ENCODE assay signal across 9 cellular contexts in the genomic region with DNA sequence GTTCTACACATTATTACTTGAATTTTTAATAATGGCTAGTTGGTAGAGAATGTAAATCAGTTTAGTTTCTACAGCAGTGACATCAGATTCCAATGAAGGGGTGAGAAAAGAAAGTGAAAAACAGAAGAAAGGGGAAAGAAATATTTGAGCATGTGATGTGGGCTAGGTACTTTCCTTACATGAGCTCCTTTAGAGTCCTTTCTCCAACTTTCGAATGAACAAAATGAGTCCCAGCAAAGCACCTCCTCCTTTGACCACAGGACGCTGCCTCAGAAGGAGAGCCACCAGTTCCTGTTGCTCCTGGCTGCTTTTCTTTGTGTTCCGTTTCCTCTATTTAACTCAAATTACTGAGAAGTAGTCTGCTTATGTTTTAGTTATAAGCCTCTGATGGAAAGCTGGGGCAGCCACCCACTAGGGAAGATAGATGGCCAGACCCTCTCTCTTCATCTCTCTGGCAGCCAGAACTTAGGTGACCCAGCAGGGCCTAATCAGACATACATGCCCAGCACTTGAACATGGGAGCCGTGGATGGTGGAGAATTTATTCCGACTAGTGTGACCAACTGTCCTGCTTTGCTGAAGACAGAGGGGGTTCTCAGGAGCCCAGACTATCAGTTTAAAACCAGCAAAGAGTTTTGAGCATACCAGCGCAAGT.
A peak's percentile ranks its signal among the peaks of the same experiment; 100 is the strongest.
DNase-seq lines count a peak whose midpoint lies in the region; ATAC-seq, FAIRE-seq and TF ChIP-seq lines count a peak whose summit lies in the region.
"Had no signal": no experiment of that assay in that cellular context is flagged by ENCODE, and none has a peak within 500 bp of the region (broad histone marks: within the 10 kb centered on the region; RNA-seq: fewer than 3 reads in every experiment).

No MANE protein-coding gene starts in this region.

- peak in 1 of 2 donors; percentile 5 for DNase-seq in activated T-cell treated with anti-CD3 and anti-CD28 coated beads, Interleukin-2, amount 50 U/mL, for 72 hours
- DNase-seq in activated T-cell treated with anti-CD3 and anti-CD28 coated beads, Interleukin-2, amount 50 U/mL, for 1 hour, result no peak
- DNase-seq in NOMO-1 treated with dmso at 0.1 percent for 144 hours (lab: John Stamatoyannopoulos, UW; ENCODE audit: unreplicated experiment) (peak; percentile 47), HepG2 (ENCODE audit: low spot score) (no peak)
- DNase-seq in stimulated activated naive B cell treated with anti-CD40 and anti-IgM and Interleukin-4, amounts not matched to agents 10 μg/mL and 1 μg/mL and 100 μg/mL, for 72 hours, result peak; percentile 35
- no peak for DNase-seq in activated CD8-positive, alpha-beta memory T cell treated with anti-CD3 and anti-CD28 coated beads, Interleukin-2, amount 50 U/mL, for 48 hours
- DNase-seq in stimulated activated naive CD4-positive, alpha-beta T cell treated with Interleukin-2 at 50 U/mL for 16 hours (lab: John Stamatoyannopoulos, UW), result no peak

- TF ChIP-seq POLR2A in HepG2 (IDR thresholded peaks at IDR 0.05; ENCODE audit: insufficient read depth in 1 of 2, low read depth in 2 of 2, low read length in 2 of 2), result no peak

- no peaks in the 10 kb centered on the region for H3K27me3 ChIP-seq in HepG2 (ENCODE audit: control insufficient read depth in 1 of 2, insufficient read depth in 2 of 2, low read length in 2 of 2)

- H2AFZ ChIP-seq in HepG2 (ENCODE audit: low read length), result no peak overlapping the region

- H3K4me3 Mint-ChIP-seq in activated T-cell treated with anti-CD3 and anti-CD28 coated beads, Interleukin-2, amount 50 U/mL, for 72 hours, result no peak overlapping the region
- peak overlapping the region; percentile 23 to 26 for H3K4me3 Mint-ChIP-seq in stimulated activated naive B cell treated with anti-CD40 and anti-IgM and Interleukin-4, amounts not matched to agents 10 μg/mL and 1 μg/mL and 100 μg/mL, for 72 hours

- no peak overlapping the region for H3K4me2 ChIP-seq in HepG2 (ENCODE audit: low read depth, low read length)

- no peak for FAIRE-seq in HepG2 (lab: Jason Lieb, UNC)

- H3K27ac ChIP-seq in HepG2 (ENCODE audit: extremely low read length, insufficient read depth, low read length), result no peak overlapping the region

- POLR2A ChIA-PET in HepG2 (lab: Yijun Ruan, JAX), result no interaction called here

- no peaks in the 10 kb centered on the region for H3K9me3 ChIP-seq in HepG2 (ENCODE audit: low read length)

- H3K36me3 ChIP-seq in HepG2 (replicated peaks in 1 of 2; ENCODE audit: control insufficient read depth in 1 of 2, insufficient read depth in 2 of 2, low read length in 2 of 2), result no peaks in the 10 kb centered on the region

- H3K27me3 Mint-ChIP-seq in activated T-cell treated with anti-CD3 and anti-CD28 coated beads, Interleukin-2, amount 50 U/mL, for 72 hours (ENCODE audit: low read depth), result peaks cover 2% of the 10 kb centered on the region
- H3K27me3 Mint-ChIP-seq in stimulated activated naive B cell treated with anti-CD40 and anti-IgM and Interleukin-4, amounts not matched to agents 10 μg/mL and 1 μg/mL and 100 μg/mL, for 72 hours, result peaks cover 4 to 6% of the 10 kb centered on the region in 2 donors

- TF ChIP-seq RAD21 in HepG2 (CRISPR knock-in tag; IDR thresholded peaks at IDR 0.05), result no peak

- no peak overlapping the region for H3K4me3 ChIP-seq in HepG2 (replicated peaks in 1 of 3; ENCODE audit: insufficient read depth in 1 of 3, low read depth in 2 of 3, low read length in 3 of 3)

- CTCF ChIA-PET in HepG2 (lab: Yijun Ruan, JAX; ENCODE audit: low intra/inter-chr PET ratio, low total read pairs), result no interaction called here

- no peaks in the 10 kb centered on the region for H3K9me3 Mint-ChIP-seq in activated T-cell treated with anti-CD3 and anti-CD28 coated beads, Interleukin-2, amount 50 U/mL, for 72 hours
- peaks cover 4 to 8% of the 10 kb centered on the region in 2 donors for H3K9me3 Mint-ChIP-seq in stimulated activated naive B cell treated with anti-CD40 and anti-IgM and Interleukin-4, amounts not matched to agents 10 μg/mL and 1 μg/mL and 100 μg/mL, for 72 hours

- no peaks in the 10 kb centered on the region for H4K20me1 ChIP-seq in HepG2 (ENCODE audit: insufficient read depth, low read length)

- H3K4me1 Mint-ChIP-seq in activated T-cell treated with anti-CD3 and anti-CD28 coated beads, Interleukin-2, amount 50 U/mL, for 72 hours (ENCODE audit: low read depth), result peaks cover 15% of the 10 kb centered on the region
- peaks cover 6 to 14% of the 10 kb centered on the region in 2 donors for H3K4me1 Mint-ChIP-seq in stimulated activated naive B cell treated with anti-CD40 and anti-IgM and Interleukin-4, amounts not matched to agents 10 μg/mL and 1 μg/mL and 100 μg/mL, for 72 hours

- TF ChIP-seq EP300 in HepG2 (IDR thresholded peaks at IDR 0.05; ENCODE audit: low read depth in 2 of 2, low read length in 2 of 2) (no peak), HepG2 (CRISPR knock-in tag; IDR thresholded peaks at IDR 0.05; ENCODE audit: borderline replicate concordance) (no peak)

- H3K4me1 ChIP-seq in HepG2 (ENCODE audit: insufficient read depth, low read length), result no peaks in the 10 kb centered on the region

- BruUV-seq in HepG2 (replicated peaks; lab: Mats Ljungman, UMichigan), result no TSS peak

- WGBS in HepG2 (ENCODE audit: low lambda C conversion rate), result 16% methylated on average over 5 of the region's 6 CpGs

- no peak overlapping the region for H3K27ac Mint-ChIP-seq in activated T-cell treated with anti-CD3 and anti-CD28 coated beads, Interleukin-2, amount 50 U/mL, for 72 hours
- H3K27ac Mint-ChIP-seq in stimulated activated naive B cell treated with anti-CD40 and anti-IgM and Interleukin-4, amounts not matched to agents 10 μg/mL and 1 μg/mL and 100 μg/mL, for 72 hours, result peak overlapping the region; percentile 68

- intact Hi-C loops in HepG2 (cut with micrococcal nuclease; ENCODE audit: unreplicated experiment), result no loop called here

- peaks cover 0 to 1% of the 10 kb centered on the region in 2 donors for H3K36me3 Mint-ChIP-seq in activated T-cell treated with anti-CD3 and anti-CD28 coated beads, Interleukin-2, amount 50 U/mL, for 72 hours (ENCODE audit: insufficient read depth in 2 of 2)
- H3K36me3 Mint-ChIP-seq in stimulated activated naive B cell treated with anti-CD40 and anti-IgM and Interleukin-4, amounts not matched to agents 10 μg/mL and 1 μg/mL and 100 μg/mL, for 72 hours, result peaks cover 0 to 3% of the 10 kb centered on the region in 2 donors

- in situ Hi-C loops in HepG2 (cut with HindIII; ENCODE audit: extremely low pct_ligation_motif_present, low pct_unique_long_range_greater_than_20kb), result no loop called here

- H3K79me2 ChIP-seq in HepG2 (ENCODE audit: insufficient read depth, low read length), result no peaks in the 10 kb centered on the region

- no peak overlapping the region for H3K9ac ChIP-seq in HepG2 (ENCODE audit: insufficient read depth, low read depth, low read length)

- no peak for TF ChIP-seq CTCF in HepG2 (CRISPR knock-in tag; IDR thresholded peaks at IDR 0.05)

- peak; percentile 53 to 57 for ATAC-seq in activated T-cell treated with anti-CD3 and anti-CD28 coated beads, Interleukin-2, amount 50 U/mL, for 72 hours (replicated peaks in 1 of 2)
- ATAC-seq in HG02852 (IDR thresholded peaks at IDR 0.05; ENCODE audit: unreplicated experiment), result peak; percentile 97
- ATAC-seq in stimulated activated naive B cell treated with anti-CD40 and anti-IgM and Interleukin-4, amounts not matched to agents 10 μg/mL and 1 μg/mL and 100 μg/mL, for 72 hours (replicated peaks), result peak; percentile 97 to 98
- no peak for ATAC-seq in HepG2
- ATAC-seq: HCT116 had no signal

TF ChIP-seq in HepG2, 621 proteins besides CTCF, POLR2A, EP300 and RAD21 (continues in another document):
- TF ChIP-seq ZNF672 (CRISPR knock-in tag; IDR thresholded peaks at IDR 0.05), result no peak
- no peak for TF ChIP-seq ZNF883 (CRISPR knock-in tag; IDR thresholded peaks at IDR 0.05; ENCODE audit: not compliant biosample characterization)
- TF ChIP-seq THYN1 (CRISPR knock-in tag; IDR thresholded peaks at IDR 0.05; ENCODE audit: borderline replicate concordance, low read depth), result no peak
- no peak for TF ChIP-seq ZSCAN22 (CRISPR knock-in tag; IDR thresholded peaks at IDR 0.05)
- no peak for TF ChIP-seq HOXD1 (CRISPR knock-in tag; IDR thresholded peaks at IDR 0.05)
- no peak for TF ChIP-seq ARID4A (CRISPR knock-in tag; IDR thresholded peaks at IDR 0.05; ENCODE audit: borderline replicate concordance)
- no peak for TF ChIP-seq NRL (CRISPR knock-in tag; IDR thresholded peaks at IDR 0.05; ENCODE audit: borderline replicate concordance)

Comparison
In these comparisons a context has a peak if more than half of its experiments do, and no peak if none do; other contexts are left out.
1. DNase-seq: peak in NOMO-1 treated with dmso at 0.1 percent for 144 hours (single experiment) and stimulated activated naive B cell treated with anti-CD40 and anti-IgM and Interleukin-4, amounts not matched to agents 10 μg/mL and 1 μg/mL and 100 μg/mL, for 72 hours (single experiment); none in activated T-cell treated with anti-CD3 and anti-CD28 coated beads, Interleukin-2, amount 50 U/mL, for 1 hour (single experiment), HepG2 (single experiment), activated CD8-positive, alpha-beta memory T cell treated with anti-CD3 and anti-CD28 coated beads, Interleukin-2, amount 50 U/mL, for 48 hours (single experiment) and stimulated activated naive CD4-positive, alpha-beta T cell treated with Interleukin-2 at 50 U/mL for 16 hours (single experiment).
2. H3K4me3 Mint-ChIP-seq: peak in stimulated activated naive B cell treated with anti-CD40 and anti-IgM and Interleukin-4, amounts not matched to agents 10 μg/mL and 1 μg/mL and 100 μg/mL, for 72 hours (2 of 2); none in activated T-cell treated with anti-CD3 and anti-CD28 coated beads, Interleukin-2, amount 50 U/mL, for 72 hours (0 of 2).